ENCODE assay signal across 1 cellular context in the genomic region with DNA sequence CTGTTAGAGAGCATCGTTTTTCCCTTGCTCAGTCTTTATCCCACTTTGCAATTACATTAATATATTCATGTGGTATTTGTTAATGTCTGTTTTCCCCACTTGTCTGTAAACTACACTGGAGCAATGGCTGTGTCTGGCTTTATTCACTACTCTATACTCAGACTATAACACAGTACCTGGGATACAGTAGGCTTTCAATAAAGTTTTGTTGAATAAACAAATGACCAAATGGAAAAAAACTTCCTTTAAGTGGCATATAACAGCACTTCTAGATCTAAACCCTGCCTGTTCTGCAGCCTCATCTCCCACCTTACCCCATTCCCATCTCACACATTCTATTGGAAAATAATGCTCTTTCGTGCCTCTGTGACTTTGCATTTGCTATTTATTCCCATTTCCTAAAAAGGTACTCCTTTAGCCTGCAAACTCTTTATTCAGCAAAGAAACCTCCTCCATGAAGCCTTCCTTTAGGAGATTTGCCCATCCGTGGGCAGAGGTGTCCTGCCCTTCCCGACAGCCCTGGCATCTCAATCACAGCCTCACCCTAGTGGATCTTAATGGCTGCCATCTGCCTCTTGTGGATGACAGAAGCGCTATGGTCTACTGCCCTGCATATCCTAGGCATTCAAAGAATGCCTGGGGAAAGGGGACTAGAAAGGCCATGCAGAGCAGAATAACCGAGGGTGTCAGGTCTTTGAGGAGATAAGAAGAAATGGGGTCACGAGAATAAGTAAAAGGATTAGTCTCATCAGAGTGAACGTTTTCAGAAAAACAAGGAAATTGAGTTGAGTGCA.
TF ChIP-seq lines count a peak whose summit lies in the region.

No MANE protein-coding gene starts in this region.

TF ChIP-seq in Ishikawa, 13 proteins besides CTCF, POLR2A, EP300 and RAD21 (continued from another document):
- TF ChIP-seq FOXM1 (IDR thresholded peaks at IDR 0.05; ENCODE audit: borderline replicate concordance, low read depth) (no peak), CEBPB (IDR thresholded peaks at IDR 0.05) (no peak), TCF12 (IDR thresholded peaks at IDR 0.05; ENCODE audit: low read depth) (no peak)
TF ChIP-seq in Ishikawa: peak in this region for 2.
